10 cellular contexts compared by ENCODE assay signal in the genomic region with DNA sequence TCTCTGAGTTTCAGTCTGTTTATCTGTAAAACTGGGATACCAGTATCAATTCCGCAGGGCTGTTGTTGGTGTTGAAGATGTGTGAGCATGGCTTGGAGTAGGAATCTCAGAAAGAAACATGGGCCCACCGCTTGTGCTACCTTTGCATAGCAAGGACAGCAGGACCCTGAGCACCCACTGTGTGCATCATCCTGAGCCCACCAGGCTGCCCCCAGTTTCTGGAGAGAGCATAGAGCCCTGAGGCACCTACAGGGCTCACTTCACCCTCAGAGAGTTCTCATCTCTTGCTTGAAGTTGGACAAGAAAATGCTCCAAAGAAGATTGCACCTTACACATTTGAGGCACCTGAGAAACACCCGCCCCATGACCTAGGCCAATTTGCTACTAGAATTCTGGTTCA. TPM values are rescaled to one million over a fixed set of nuclear protein-coding genes. Genes with fewer than 3 reads are reported as not detected.
"Had no signal": no experiment of that assay in that cellular context is flagged by ENCODE, and none has a peak within 500 bp of the region (broad histone marks: within the 10 kb centered on the region; RNA-seq: fewer than 3 reads in every experiment).

No MANE protein-coding gene starts in this region.

- H3K27ac ChIP-seq: GM23248 had no signal

- H3K4me1 ChIP-seq: HAP-1 had no signal

- H2AFZ ChIP-seq: GM23248, GM23338 had no signal

- H3K4me1 Mint-ChIP-seq: H9 had no signal

- H3K9ac ChIP-seq: GM23248 had no signal

- H3K4me3 ChIP-seq: GM23248, GM23338, HAP-1 had no signal

- H3K9me3 Mint-ChIP-seq: GM23338, H9, HFFc6 had no signal

- DNase-seq: GM23248, GOT3, H7, H9, HCEC 1CT, HFFc6 had no signal

- H3K27ac Mint-ChIP-seq: GM23338, H9, HFFc6 had no signal

- H3K4me3 Mint-ChIP-seq: GM23338, H9, HFFc6 had no signal

- H3K36me3 ChIP-seq: HAP-1 had no signal

- H3K4me2 ChIP-seq: GM23338 had no signal

- H3K9me3 ChIP-seq: HAP-1 had no signal

RNA-seq across cellular contexts. Expression of a gene that starts 12.9 kb away (rescaled TPM):
- total RNA-seq: GM23248, H1, H4, H7, H9, HFFc6 had no signal
- polyA plus RNA-seq: GM23248, GM23338, H1 had no signal
